ENCODE assay signal across 9 cellular contexts in genomic region chr13:73722120-73722519, GRCh38.
DNase-seq lines count a peak whose midpoint lies in the region; ATAC-seq, FAIRE-seq and TF ChIP-seq lines count a peak whose summit lies in the region.
"Had no signal": no experiment of that assay in that cellular context is flagged by ENCODE, and none has a peak within 500 bp of the region (broad histone marks: within the 10 kb centered on the region; RNA-seq: fewer than 3 reads in every experiment).

No MANE protein-coding gene starts in this region.

- H3K36me3 ChIP-seq in bronchial epithelial cell (ENCODE audit: control insufficient read depth, insufficient read depth, low read length): no peaks in the 10 kb centered on the region

- intact Hi-C loops in posterior cingulate gyrus (cut with DNase I): no loop called here

- no peaks in the 10 kb centered on the region for H3K27me3 ChIP-seq in bronchial epithelial cell (ENCODE audit: control insufficient read depth, insufficient read depth, low read length)
- H3K27me3 ChIP-seq: BLaER1 had no signal

- peak; percentile 40 for TF ChIP-seq CTCF in bronchial epithelial cell (IDR thresholded peaks at IDR 0.05; ENCODE audit: insufficient read depth, low read length, severe bottlenecking)

- peak; percentile 53 for ATAC-seq in GM21423 (IDR thresholded peaks at IDR 0.05; ENCODE audit: unreplicated experiment)

- no peak overlapping the region for H3K4me3 ChIP-seq in bronchial epithelial cell (ENCODE audit: low read depth, low read length)
- H3K4me3 ChIP-seq: BLaER1 had no signal

- DNase-seq in NCI-H1105 treated with DMSO at 0.1 percent for 48 hours (lab: John Stamatoyannopoulos, UW) (peak; percentile 1), NCI-H1105 (lab: John Stamatoyannopoulos, UW) (no peak), HT-29 (ENCODE audit: low spot score) (peak; percentile 79), bronchial epithelial cell (ENCODE audit: low read depth) (peak; percentile 94), putamen (ENCODE audit: low spot score) (peak; percentile 31), posterior cingulate gyrus (no peak), 8988T (no peak)

- no peak for FAIRE-seq in bronchial epithelial cell (lab: Jason Lieb, UNC)

Comparison
In these comparisons a context has a peak if more than half of its experiments do, and no peak if none do; other contexts are left out.
1. DNase-seq: peak in NCI-H1105 treated with DMSO at 0.1 percent for 48 hours (single experiment), HT-29 (single experiment), bronchial epithelial cell (single experiment) and putamen (single experiment); none in NCI-H1105 (single experiment), posterior cingulate gyrus (0 of 10) and 8988T (single experiment).